8 cellular contexts compared by ENCODE assay signal in the genomic region with DNA sequence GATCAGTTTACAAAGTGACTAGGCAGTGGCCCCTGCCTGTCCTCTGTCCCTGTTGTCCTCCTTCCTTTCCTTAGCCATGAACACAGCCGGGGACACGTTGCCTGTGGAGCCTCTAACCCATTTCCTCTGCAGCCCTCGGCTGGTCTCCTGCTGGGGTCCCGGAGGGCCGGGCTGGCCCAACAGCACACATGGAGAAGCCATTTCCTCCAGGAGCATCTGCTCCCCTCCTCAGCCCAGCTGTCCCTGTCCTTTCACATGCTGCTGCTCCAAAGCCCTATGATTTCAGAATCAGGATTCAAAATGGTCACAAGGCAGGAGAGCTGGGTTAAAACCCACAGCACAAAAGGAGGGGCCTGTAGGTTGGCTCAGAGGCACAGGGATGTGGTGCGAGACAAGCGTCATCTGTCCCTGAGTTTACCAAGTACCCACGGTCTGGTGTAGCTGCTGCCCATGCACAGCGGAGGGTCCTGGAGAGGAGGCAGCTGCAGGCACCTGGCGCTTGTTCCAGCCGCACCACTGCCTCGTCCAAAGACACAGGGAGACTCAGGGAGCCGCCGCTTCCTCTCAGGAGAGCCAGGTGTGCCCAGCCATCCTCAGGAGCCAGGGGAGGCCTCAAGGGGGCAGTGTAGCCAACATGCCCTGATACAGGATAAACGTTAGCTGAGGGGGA. TPM values are rescaled to one million over a fixed set of nuclear protein-coding genes. Genes with fewer than 3 reads are reported as not detected.
A peak's percentile ranks its signal among the peaks of the same experiment; 100 is the strongest.
DNase-seq lines count a peak whose midpoint lies in the region; ATAC-seq, FAIRE-seq and TF ChIP-seq lines count a peak whose summit lies in the region.

No MANE protein-coding gene starts in this region.

- no peaks in the 10 kb centered on the region for H3K36me3 ChIP-seq in right lobe of liver

- H3K4me1 ChIP-seq in right lobe of liver = no peaks in the 10 kb centered on the region

- WGBS in right lobe of liver (ENCODE audit: insufficient coverage, low coverage, low lambda C conversion rate, missing lambda C conversion rate) = 32% methylated on average over 15 of the region's 15 CpGs

- no peak for TF ChIP-seq POLR2A in right lobe of liver (IDR thresholded peaks at IDR 0.05)

- no peak overlapping the region for H3K4me3 ChIP-seq in right lobe of liver

- DNase-seq in A172 (ENCODE audit: low spot score) (peak; percentile 16), GM18507 (ENCODE audit: extremely low spot score, insufficient read length, low read depth) (peak; percentile 23), NCI-H187 (lab: John Stamatoyannopoulos, UW) (peak; percentile 70 to 81), cerebellar cortex (ENCODE audit: low spot score) (peak; percentile 80), right lobe of liver (peak; percentile 69 to 72 (median 71))
- peak; percentile 75 for DNase-seq in stimulated activated CD8-positive, alpha-beta memory T cell treated with anti-CD3 and anti-CD28 coated beads, Interleukin-4, amount 100 ng/mL, for 48 hours

- intact Hi-C loops in right lobe of liver (cut with DNase I) = loop anchor here in 1 of 2 donors (10.0 kb wide), 1 partner anchor 93 kb away; no protein-coding TSS in a partner anchor

- peak; percentile 93 for TF ChIP-seq CTCF in VCaP (conservative IDR thresholded peaks at IDR 0.05)
- peak; percentile 65 to 82 (median 73) for TF ChIP-seq CTCF in right lobe of liver (IDR thresholded peaks at IDR 0.05)

- H3K27me3 ChIP-seq in right lobe of liver = no peaks in the 10 kb centered on the region

- FAIRE-seq in GM18507 (lab: Jason Lieb, UNC) = peak; percentile 29

- ATAC-seq in right lobe of liver (peak; percentile 90 to 97 (median 92)), GM21737 (IDR thresholded peaks at IDR 0.05; ENCODE audit: unreplicated experiment) (no peak)

- no peaks in the 10 kb centered on the region for H3K9me3 ChIP-seq in right lobe of liver

- no peak overlapping the region; the same call in 1 of the 2 replicates for H3K27ac ChIP-seq in VCaP
- no peak overlapping the region for H3K27ac ChIP-seq in right lobe of liver

RNA-seq across cellular contexts. Expression of gene VSIG10L2, which starts 4.1 kb away (rescaled TPM):
- total RNA-seq in A172 (2014; rRNA removed; shearing (Covaris generic)) = not detected in 2 replicates
- total RNA-seq in right lobe of liver = under 1 TPM in 1 of 6 experiments, not detected in 5; 0.06 TPM

RNA-seq across cellular contexts. Expression of gene DDX25, which starts 37.4 kb away (rescaled TPM):
- total RNA-seq in A172 (2014; rRNA removed; shearing (Covaris generic)) = not detected in 2 replicates
- total RNA-seq in right lobe of liver = under 1 TPM in 4 of 6 experiments, not detected in 2; 0.17 to 0.28 (median 0.21) TPM

RNA-seq across cellular contexts. Expression of gene PUS3, which starts 38.7 kb away (rescaled TPM):
- total RNA-seq in A172 (2014; rRNA removed; shearing (Covaris generic)) = 9.5 and 14.0 TPM in 2 replicates
- total RNA-seq in right lobe of liver = 10 to 100 TPM; 11.8 to 24.7 (median 17.4) TPM

RNA-seq across cellular contexts. Expression of gene HYLS1, which starts 54.3 kb away (rescaled TPM):
- total RNA-seq in A172 (2014; rRNA removed; shearing (Covaris generic)) = 9.7 and 12.5 TPM in 2 replicates
- 1 to 10 TPM; 1.7 to 3.5 (median 3.2) TPM for total RNA-seq in right lobe of liver

Comparison
In these comparisons a context has a peak if more than half of its experiments do, and no peak if none do; other contexts are left out.
1. DNase-seq: peak in every context shown above with its lines; median percentile 80 in cerebellar cortex; 76 in NCI-H187; 75 in stimulated activated CD8-positive, alpha-beta memory T cell treated with anti-CD3 and anti-CD28 coated beads, Interleukin-4, amount 100 ng/mL, for 48 hours; 71 in right lobe of liver; 23 in GM18507; 16 in A172.